ENCODE assay signal across 3 cellular contexts in the genomic region with DNA sequence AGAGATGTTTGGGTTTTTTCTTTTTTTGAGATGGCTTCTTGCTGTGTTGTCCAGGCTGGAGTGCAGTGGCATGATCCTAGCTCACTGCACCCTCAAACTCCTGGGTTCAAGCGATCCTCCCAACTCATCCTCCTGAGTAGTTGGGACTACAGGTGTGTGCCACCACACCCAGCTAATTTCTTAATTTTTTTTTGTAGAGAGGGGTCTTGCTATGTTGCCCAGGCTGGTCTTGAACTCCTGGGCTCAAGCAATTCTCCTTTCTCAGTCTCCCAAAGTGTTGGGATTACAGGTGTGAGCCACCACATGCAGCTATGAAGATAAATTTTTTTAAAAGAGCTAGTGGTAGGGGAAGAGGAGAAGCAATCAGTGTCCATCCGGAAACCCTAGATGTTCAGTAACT.
TF ChIP-seq lines count a peak whose summit lies in the region.

No MANE protein-coding gene starts in this region.

TF ChIP-seq in HepG2, 621 proteins besides CTCF, POLR2A, EP300 and RAD21:
- no peak for TF ChIP-seq IKZF4 (CRISPR knock-in tag; IDR thresholded peaks at IDR 0.05; ENCODE audit: borderline replicate concordance, low read depth, not compliant biosample characterization)
- TF ChIP-seq ZNF121 (CRISPR knock-in tag; IDR thresholded peaks at IDR 0.05), result peak; percentile 62; the same call in 1 of the 2 replicates

TF ChIP-seq in HEK293, 187 proteins besides CTCF, POLR2A, EP300 and RAD21:
- TF ChIP-seq ZNF791 (tag by site-specific recombination; IDR thresholded peaks at IDR 0.05) (no peak), ZNF121 (tag by site-specific recombination; IDR thresholded peaks at IDR 0.05) (peak; percentile 57; the same call in 1 of the 2 replicates)

TF ChIP-seq in WTC11, 78 proteins besides CTCF, POLR2A, EP300 and RAD21:
- TF ChIP-seq ZNF121 (CRISPR knock-in tag; IDR thresholded peaks at IDR 0.05) (peak; percentile 3; the same call in 1 of the 2 replicates), ZNF219 (CRISPR knock-in tag; IDR thresholded peaks at IDR 0.05; ENCODE audit: borderline replicate concordance) (no peak), ZNF317 (CRISPR knock-in tag; IDR thresholded peaks at IDR 0.05; ENCODE audit: borderline replicate concordance, low read depth) (no peak)
